In genomic region chr9:90965141-90965910, GRCh38 we compare ENCODE assay signal across 1 cellular context.
TF ChIP-seq lines count a peak whose summit lies in the region.

No MANE protein-coding gene starts in this region.

TF ChIP-seq in GM23338, 12 proteins besides CTCF, POLR2A, EP300 and RAD21 (continued from another document):
- no peak for TF ChIP-seq CREB1 (CRISPR knock-in tag; IDR thresholded peaks at IDR 0.05; ENCODE audit: low read depth)
- no peak for TF ChIP-seq JUNB (IDR thresholded peaks at IDR 0.05; ENCODE audit: unreplicated experiment)
- no peak for TF ChIP-seq STAT1 (IDR thresholded peaks at IDR 0.05; ENCODE audit: unreplicated experiment)
- no peak for TF ChIP-seq ETS1 (IDR thresholded peaks at IDR 0.05)
- TF ChIP-seq ZNF462 (CRISPR knock-in tag; IDR thresholded peaks at IDR 0.05) = no peak
